ENCODE assay signal across 8 cellular contexts in the genomic region with DNA sequence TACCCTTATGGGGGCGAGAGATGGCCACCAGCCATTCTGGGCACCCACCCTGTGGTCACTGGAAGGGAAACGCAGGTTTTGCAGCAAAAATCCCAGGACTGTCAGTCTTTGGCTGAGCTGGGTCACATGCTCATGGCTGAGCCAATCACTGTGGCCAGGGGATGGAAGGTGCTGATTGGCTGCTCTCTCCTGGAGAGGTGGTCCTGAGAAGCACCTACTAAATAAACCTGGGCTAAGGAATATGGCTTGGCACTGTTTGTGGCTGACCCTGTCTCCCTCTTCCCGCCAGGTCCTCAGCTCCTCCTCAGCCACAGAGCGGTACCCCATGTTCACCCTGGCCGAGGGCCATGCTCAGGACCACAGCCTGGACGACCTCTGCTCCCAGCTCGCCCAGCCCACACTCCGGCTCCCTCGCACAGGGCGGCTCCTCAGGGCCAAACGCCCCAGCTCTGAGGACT. TPM values are rescaled to one million over a fixed set of nuclear protein-coding genes. Genes with fewer than 3 reads are reported as not detected.
DNase-seq lines count a peak whose midpoint lies in the region; ATAC-seq and TF ChIP-seq lines count a peak whose summit lies in the region.

No MANE protein-coding gene starts in this region.

- peak; percentile 7 for DNase-seq in NCI-H1436 (lab: John Stamatoyannopoulos, UW)
- no peak for DNase-seq in NCI-H1436 treated with DMSO at 0.1 percent for 48 hours (lab: John Stamatoyannopoulos, UW)
- peak; percentile 87 for DNase-seq in Karpas-422
- DNase-seq in activated naive CD4-positive, alpha-beta T cell treated with anti-CD3 and anti-CD28 coated beads, Interleukin-2, amount 50 U/mL, for 72 hours (ENCODE audit: low spot score in 2 of 2): no peak
- no peak for DNase-seq in natural killer cell treated with Interleukin-12 subunit alpha and Interleukin-12 subunit beta and Interleukin-15 and Interleukin-18, amount 100 ng/mL, for 72 hours (ENCODE audit: low spot score)
- DNase-seq in CD14-positive monocyte (ENCODE audit: low spot score): no peak
- DNase-seq in C1 segment of cervical spinal cord (lab: John Stamatoyannopoulos, UW): no peak
- no peak for DNase-seq in NCI-H146 treated with DMSO at 0.1 percent for 48 hours (lab: John Stamatoyannopoulos, UW; ENCODE audit: unreplicated experiment)

- peak overlapping the region in 1 of 2 donors; percentile 85 for H3K27ac Mint-ChIP-seq in activated naive CD4-positive, alpha-beta T cell treated with anti-CD3 and anti-CD28 coated beads, Interleukin-2, amount 50 U/mL, for 72 hours
- peak overlapping the region; percentile 90 to 96 for H3K27ac Mint-ChIP-seq in natural killer cell treated with Interleukin-12 subunit alpha and Interleukin-12 subunit beta and Interleukin-15 and Interleukin-18, amount 100 ng/mL, for 72 hours
- H3K27ac Mint-ChIP-seq in CD14-positive monocyte: peak overlapping the region in 1 of 7 donors; percentile 1

- intact Hi-C loops in CD14-positive monocyte (cut with micrococcal nuclease): no loop called here

- no peak overlapping the region for H3K9ac ChIP-seq in Karpas-422 (ENCODE audit: low read length)

- peak overlapping the region; percentile 68 for H3K4me3 Mint-ChIP-seq in natural killer cell treated with Interleukin-12 subunit alpha and Interleukin-12 subunit beta and Interleukin-15 and Interleukin-18, amount 100 ng/mL, for 72 hours
- H3K4me3 Mint-ChIP-seq in CD14-positive monocyte: no peak overlapping the region

- peak; percentile 36 to 42 for ATAC-seq in activated naive CD4-positive, alpha-beta T cell treated with anti-CD3 and anti-CD28 coated beads, Interleukin-2, amount 50 U/mL, for 72 hours
- ATAC-seq in natural killer cell treated with Interleukin-12 subunit alpha and Interleukin-12 subunit beta and Interleukin-15 and Interleukin-18, amount 100 ng/mL, for 72 hours: peak; percentile 50 to 72

- H3K4me2 ChIP-seq in Karpas-422 (ENCODE audit: low read depth, low read length, poor library complexity, severe bottlenecking): no peak overlapping the region

- H4K20me1 ChIP-seq in Karpas-422 (ENCODE audit: insufficient read depth, low read depth, low read length): no peaks in the 10 kb centered on the region

- TF ChIP-seq CTCF in CD14-positive monocyte (IDR thresholded peaks at IDR 0.05): no peak

- no peaks in the 10 kb centered on the region for H3K4me1 ChIP-seq in Karpas-422 (ENCODE audit: low read length)

- no peaks in the 10 kb centered on the region for H3K27me3 ChIP-seq in Karpas-422 (ENCODE audit: low read length)

- H3K79me2 ChIP-seq in Karpas-422 (ENCODE audit: low read length): no peaks in the 10 kb centered on the region

- H3K27ac ChIP-seq in Karpas-422 (ENCODE audit: low read length): no peak overlapping the region

- H3K4me1 Mint-ChIP-seq in natural killer cell treated with Interleukin-12 subunit alpha and Interleukin-12 subunit beta and Interleukin-15 and Interleukin-18, amount 100 ng/mL, for 72 hours (ENCODE audit: low read depth in 2 of 2): peaks cover 31 to 41% of the 10 kb centered on the region in 2 donors
- H3K4me1 Mint-ChIP-seq in CD14-positive monocyte: peaks cover 15% of the 10 kb centered on the region

- no peak overlapping the region for H3K4me3 ChIP-seq in Karpas-422 (ENCODE audit: low read length)

- no peaks in the 10 kb centered on the region for H3K9me3 Mint-ChIP-seq in activated naive CD4-positive, alpha-beta T cell treated with anti-CD3 and anti-CD28 coated beads, Interleukin-2, amount 50 U/mL, for 72 hours
- H3K9me3 Mint-ChIP-seq in natural killer cell treated with Interleukin-12 subunit alpha and Interleukin-12 subunit beta and Interleukin-15 and Interleukin-18, amount 100 ng/mL, for 72 hours: no peaks in the 10 kb centered on the region
- H3K9me3 Mint-ChIP-seq in CD14-positive monocyte: peaks cover 0 to 8% (median 1%) of the 10 kb centered on the region in 7 donors

- H3K36me3 Mint-ChIP-seq in activated naive CD4-positive, alpha-beta T cell treated with anti-CD3 and anti-CD28 coated beads, Interleukin-2, amount 50 U/mL, for 72 hours: peaks cover 0 to 21% of the 10 kb centered on the region in 2 donors
- no peaks in the 10 kb centered on the region for H3K36me3 Mint-ChIP-seq in natural killer cell treated with Interleukin-12 subunit alpha and Interleukin-12 subunit beta and Interleukin-15 and Interleukin-18, amount 100 ng/mL, for 72 hours
- peaks cover 65 to 89% of the 10 kb centered on the region in 2 donors for H3K36me3 Mint-ChIP-seq in CD14-positive monocyte

- H3K36me3 ChIP-seq in Karpas-422 (ENCODE audit: insufficient read depth, low read length): peaks cover 26% of the 10 kb centered on the region

- H3K27me3 Mint-ChIP-seq in natural killer cell treated with Interleukin-12 subunit alpha and Interleukin-12 subunit beta and Interleukin-15 and Interleukin-18, amount 100 ng/mL, for 72 hours: no peaks in the 10 kb centered on the region
- H3K27me3 Mint-ChIP-seq in CD14-positive monocyte (ENCODE audit: low read depth in 3 of 3): no peaks in the 10 kb centered on the region

- no peaks in the 10 kb centered on the region for H3K9me2 ChIP-seq in Karpas-422 (replicated peaks; ENCODE audit: insufficient read depth, low read length)

- H2AFZ ChIP-seq in Karpas-422 (ENCODE audit: low read length): no peak overlapping the region

- no peaks in the 10 kb centered on the region for H3K9me3 ChIP-seq in Karpas-422 (ENCODE audit: low read length)

RNA-seq across cellular contexts. Expression of gene ATG4D, which starts 8.9 kb away (rescaled TPM):
- 7.0 and 15.2 TPM in 2 replicates for total RNA-seq in Karpas-422 (2014; rRNA removed; shearing (Covaris generic); ENCODE audit: low replicate concordance)
- total RNA-seq in activated naive CD4-positive, alpha-beta T cell treated with anti-CD3 and anti-CD28 coated beads, Interleukin-2, amount 50 U/mL, for 72 hours: 10 to 100 TPM; 21.0 to 67.4 TPM
- total RNA-seq in natural killer cell treated with Interleukin-12 subunit alpha and Interleukin-12 subunit beta and Interleukin-15 and Interleukin-18, amount 100 ng/mL, for 72 hours: 10 to 100 TPM; 67.4 to 71.0 TPM
- 10 to 100 TPM; 10.7 to 11.9 TPM for polyA plus RNA-seq in CD14-positive monocyte

RNA-seq across cellular contexts. Expression of gene KRI1, which starts 13.2 kb away (rescaled TPM):
- total RNA-seq in Karpas-422 (2014; rRNA removed; shearing (Covaris generic); ENCODE audit: low replicate concordance): 30.0 and 41.7 TPM in 2 replicates
- 10 to 100 TPM; 55.6 to 62.7 TPM for total RNA-seq in activated naive CD4-positive, alpha-beta T cell treated with anti-CD3 and anti-CD28 coated beads, Interleukin-2, amount 50 U/mL, for 72 hours
- 10 to 100 TPM; 50.9 to 89.6 TPM for total RNA-seq in natural killer cell treated with Interleukin-12 subunit alpha and Interleukin-12 subunit beta and Interleukin-15 and Interleukin-18, amount 100 ng/mL, for 72 hours
- 1 to 10 TPM; 3.9 to 6.1 TPM for polyA plus RNA-seq in CD14-positive monocyte

RNA-seq across cellular contexts. Expression of gene CDKN2D, which starts 16.2 kb away (rescaled TPM):
- 2.3 and 3.7 TPM in 2 replicates for total RNA-seq in Karpas-422 (2014; rRNA removed; shearing (Covaris generic); ENCODE audit: low replicate concordance)
- total RNA-seq in activated naive CD4-positive, alpha-beta T cell treated with anti-CD3 and anti-CD28 coated beads, Interleukin-2, amount 50 U/mL, for 72 hours: 100 to 1,000 TPM in 1 of 2 donors, 10 to 100 TPM in 1; 43.4 to 248 TPM
- 10 to 100 TPM; 28.0 to 33.9 TPM for total RNA-seq in natural killer cell treated with Interleukin-12 subunit alpha and Interleukin-12 subunit beta and Interleukin-15 and Interleukin-18, amount 100 ng/mL, for 72 hours
- polyA plus RNA-seq in CD14-positive monocyte: 100 to 1,000 TPM; 115 to 130 TPM

RNA-seq across cellular contexts. Expression of gene AP1M2, which starts 34.5 kb away (rescaled TPM):
- not detected in 2 replicates for total RNA-seq in Karpas-422 (2014; rRNA removed; shearing (Covaris generic); ENCODE audit: low replicate concordance)
- total RNA-seq in activated naive CD4-positive, alpha-beta T cell treated with anti-CD3 and anti-CD28 coated beads, Interleukin-2, amount 50 U/mL, for 72 hours: not detected
- total RNA-seq in natural killer cell treated with Interleukin-12 subunit alpha and Interleukin-12 subunit beta and Interleukin-15 and Interleukin-18, amount 100 ng/mL, for 72 hours: not detected
- polyA plus RNA-seq in CD14-positive monocyte: under 1 TPM in 1 of 2 donors, not detected in 1; 0.36 TPM

RNA-seq across cellular contexts. Expression of gene S1PR5, which starts 35.4 kb away (rescaled TPM):
- total RNA-seq in Karpas-422 (2014; rRNA removed; shearing (Covaris generic); ENCODE audit: low replicate concordance): not detected in 2 replicates
- under 1 TPM; 0.23 to 0.27 TPM for total RNA-seq in activated naive CD4-positive, alpha-beta T cell treated with anti-CD3 and anti-CD28 coated beads, Interleukin-2, amount 50 U/mL, for 72 hours
- 10 to 100 TPM in 1 of 2 donors, 1 to 10 TPM in 1; 5.1 to 16.3 TPM for total RNA-seq in natural killer cell treated with Interleukin-12 subunit alpha and Interleukin-12 subunit beta and Interleukin-15 and Interleukin-18, amount 100 ng/mL, for 72 hours
- polyA plus RNA-seq in CD14-positive monocyte: under 1 TPM; 0.18 to 0.46 TPM

Comparison
In these comparisons a context has a peak if more than half of its experiments do, and no peak if none do; other contexts are left out.
1. DNase-seq: peak in NCI-H1436 (single experiment) and Karpas-422 (single experiment); none in NCI-H1436 treated with DMSO at 0.1 percent for 48 hours (single experiment), activated naive CD4-positive, alpha-beta T cell treated with anti-CD3 and anti-CD28 coated beads, Interleukin-2, amount 50 U/mL, for 72 hours (0 of 2), natural killer cell treated with Interleukin-12 subunit alpha and Interleukin-12 subunit beta and Interleukin-15 and Interleukin-18, amount 100 ng/mL, for 72 hours (single experiment), CD14-positive monocyte (single experiment), C1 segment of cervical spinal cord (0 of 14) and NCI-H146 treated with DMSO at 0.1 percent for 48 hours (single experiment).